In the genomic region with DNA sequence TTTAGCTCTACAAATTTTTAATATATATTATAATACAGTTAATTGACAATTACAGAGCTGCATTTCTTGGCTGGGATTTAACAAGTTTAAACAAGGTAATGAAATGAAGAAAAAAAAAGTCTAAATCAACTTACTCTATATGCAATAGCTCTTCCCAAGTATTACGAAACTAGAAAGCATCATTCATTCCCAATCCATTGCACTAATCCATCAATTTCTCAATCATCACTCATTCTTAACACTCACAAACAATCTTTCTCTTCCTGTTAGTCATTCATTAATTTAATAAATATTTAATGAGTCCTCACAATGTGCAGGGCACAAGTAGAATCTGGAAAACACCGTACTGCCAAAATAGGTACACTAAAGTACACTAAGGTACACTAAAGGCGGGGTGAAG, we compare ENCODE assay signal across 32 cellular contexts.
"Had no signal": no experiment of that assay in that cellular context is flagged by ENCODE, and none has a peak within 500 bp of the region (broad histone marks: within the 10 kb centered on the region; RNA-seq: fewer than 3 reads in every experiment).

No MANE protein-coding gene starts in this region.

- H3K4me3 ChIP-seq: esophagus squamous epithelium, gastroesophageal sphincter had no signal

- H3K27me3 ChIP-seq: brain microvascular endothelial cell, esophagus squamous epithelium, gastroesophageal sphincter had no signal

- H3K27ac Mint-ChIP-seq: activated CD4-positive, alpha-beta memory T cell treated with anti-CD3 and anti-CD28 coated beads, Interleukin-2, amount 10 ng/mL, durations not matched to agents 7 days and 5 days; activated CD4-positive, alpha-beta T cell treated with anti-CD3 and anti-CD28 coated beads, Interleukin-2, amount 10 ng/mL, durations not matched to agents 7 days and 5 days; activated naive CD4-positive, alpha-beta T cell treated with anti-CD3 and anti-CD28 coated beads, Interleukin-2, amount 10 ng/mL, durations not matched to agents 7 days and 5 days; activated naive CD4-positive, alpha-beta T cell treated with anti-CD3 and anti-CD28 coated beads, Interleukin-2, amount 50 U/mL, for 72 hours; activated naive CD8-positive, alpha-beta T cell treated with anti-CD3 and anti-CD28 coated beads, Interleukin-2, amount 10 ng/mL, durations not matched to agents 7 days and 5 days; activated T-cell treated with anti-CD3 and anti-CD28 coated beads, Interleukin-2, amount 50 U/mL, for 24 hours; activated T-cell treated with anti-CD3 and anti-CD28 coated beads, Interleukin-2, amount 50 U/mL, for 72 hours; endodermal cell; T-helper 17 cell; T-helper 2 cell treated with Interferon-gamma antibody and Interleukin-4, amounts not matched to agents 5 μg/mL and 100 μg/mL, for 36 hours had no signal

- H3K4me1 ChIP-seq: gastroesophageal sphincter had no signal

- H3K9me3 ChIP-seq: esophagus squamous epithelium, gastroesophageal sphincter had no signal

- H3K4me3 Mint-ChIP-seq: activated CD4-positive, alpha-beta memory T cell treated with anti-CD3 and anti-CD28 coated beads, Interleukin-2, amount 10 ng/mL, durations not matched to agents 7 days and 5 days; activated CD4-positive, alpha-beta T cell treated with anti-CD3 and anti-CD28 coated beads, Interleukin-2, amount 10 ng/mL, durations not matched to agents 7 days and 5 days; activated naive CD4-positive, alpha-beta T cell treated with anti-CD3 and anti-CD28 coated beads, Interleukin-2, amount 10 ng/mL, durations not matched to agents 7 days and 5 days; activated naive CD8-positive, alpha-beta T cell treated with anti-CD3 and anti-CD28 coated beads, Interleukin-2, amount 10 ng/mL, durations not matched to agents 7 days and 5 days; activated T-cell treated with anti-CD3 and anti-CD28 coated beads, Interleukin-2, amount 50 U/mL, for 24 hours; activated T-cell treated with anti-CD3 and anti-CD28 coated beads, Interleukin-2, amount 50 U/mL, for 72 hours; endodermal cell; T-helper 17 cell; T-helper 2 cell treated with Interferon-gamma antibody and Interleukin-4, amounts not matched to agents 5 μg/mL and 100 μg/mL, for 36 hours had no signal

- H3K27ac ChIP-seq: brain microvascular endothelial cell, gastroesophageal sphincter had no signal

- ATAC-seq: activated naive CD4-positive, alpha-beta T cell treated with anti-CD3 and anti-CD28 coated beads, Interleukin-2, amount 50 U/mL, for 72 hours; activated T-cell treated with anti-CD3 and anti-CD28 coated beads, Interleukin-2, amount 50 U/mL, for 72 hours; gastroesophageal sphincter; T-helper 17 cell had no signal

- H3K4me1 Mint-ChIP-seq: activated CD4-positive, alpha-beta memory T cell treated with anti-CD3 and anti-CD28 coated beads, Interleukin-2, amount 10 ng/mL, durations not matched to agents 7 days and 5 days; activated CD4-positive, alpha-beta T cell treated with anti-CD3 and anti-CD28 coated beads, Interleukin-2, amount 10 ng/mL, durations not matched to agents 7 days and 5 days; activated naive CD4-positive, alpha-beta T cell treated with anti-CD3 and anti-CD28 coated beads, Interleukin-2, amount 10 ng/mL, durations not matched to agents 7 days and 5 days; activated naive CD8-positive, alpha-beta T cell treated with anti-CD3 and anti-CD28 coated beads, Interleukin-2, amount 10 ng/mL, durations not matched to agents 7 days and 5 days had no signal

- DNase-seq: activated CD4-positive, alpha-beta memory T cell treated with anti-CD3 and anti-CD28 coated beads, Interleukin-2, amount 10 ng/mL, durations not matched to agents 7 days and 5 days; activated CD4-positive, alpha-beta T cell treated with anti-CD3 and anti-CD28 coated beads for 4 hours; activated CD4-positive, alpha-beta T cell treated with anti-CD3 and anti-CD28 coated beads, Interleukin-2, amount 10 ng/mL, durations not matched to agents 7 days and 5 days; activated CD4-positive, alpha-beta T cell treated with anti-CD3 and anti-CD28 coated beads, Interleukin-2, amount 50 U/mL, for 4 hours; activated CD4-positive, CD25-positive, alpha-beta regulatory T cell; activated CD4-positive, CD25-positive, alpha-beta regulatory T cell treated with anti-CD3 and anti-CD28 coated beads, Interleukin-2, amount 50 U/mL, for 72 hours; activated CD8-positive, alpha-beta memory T cell treated with anti-CD3 and anti-CD28 coated beads, Interleukin-2, amount 50 U/mL, for 48 hours; activated gamma-delta T cell; activated naive CD4-positive, alpha-beta T cell; activated naive CD4-positive, alpha-beta T cell treated with anti-CD3 and anti-CD28 coated beads, Interleukin-2, amount 10 ng/mL, durations not matched to agents 7 days and 5 days; activated naive CD8-positive, alpha-beta T cell treated with anti-CD3 and anti-CD28 coated beads, Interleukin-2, amount 10 ng/mL, durations not matched to agents 7 days and 5 days; activated T-cell treated with anti-CD3 and anti-CD28 coated beads for 4 hours; activated T-cell treated with anti-CD3 and anti-CD28 coated beads, Interleukin-2, amount 50 U/mL, for 24 hours; activated T-cell treated with anti-CD3 and anti-CD28 coated beads, Interleukin-2, amount 50 U/mL, for 72 hours; amniotic stem cell; anterior cingulate cortex; brain microvascular endothelial cell; caudate nucleus; effector memory CD4-positive, alpha-beta T cell; endodermal cell; erythroblast; esophagus squamous epithelium; foreskin melanocyte; head of caudate nucleus; T-helper 1 cell; T-helper 17 cell; T1000 had no signal

- H3K27me3 Mint-ChIP-seq: activated CD4-positive, alpha-beta memory T cell treated with anti-CD3 and anti-CD28 coated beads, Interleukin-2, amount 10 ng/mL, durations not matched to agents 7 days and 5 days; activated CD4-positive, alpha-beta T cell treated with anti-CD3 and anti-CD28 coated beads, Interleukin-2, amount 10 ng/mL, durations not matched to agents 7 days and 5 days; activated naive CD4-positive, alpha-beta T cell treated with anti-CD3 and anti-CD28 coated beads, Interleukin-2, amount 10 ng/mL, durations not matched to agents 7 days and 5 days; activated naive CD8-positive, alpha-beta T cell treated with anti-CD3 and anti-CD28 coated beads, Interleukin-2, amount 10 ng/mL, durations not matched to agents 7 days and 5 days; activated T-cell treated with anti-CD3 and anti-CD28 coated beads, Interleukin-2, amount 50 U/mL, for 24 hours; T-helper 17 cell had no signal

- FAIRE-seq: astrocyte, colon had no signal

- H3K9me3 Mint-ChIP-seq: activated CD4-positive, alpha-beta memory T cell treated with anti-CD3 and anti-CD28 coated beads, Interleukin-2, amount 10 ng/mL, durations not matched to agents 7 days and 5 days; activated CD4-positive, alpha-beta T cell treated with anti-CD3 and anti-CD28 coated beads, Interleukin-2, amount 10 ng/mL, durations not matched to agents 7 days and 5 days; activated naive CD4-positive, alpha-beta T cell treated with anti-CD3 and anti-CD28 coated beads, Interleukin-2, amount 10 ng/mL, durations not matched to agents 7 days and 5 days; activated naive CD4-positive, alpha-beta T cell treated with anti-CD3 and anti-CD28 coated beads, Interleukin-2, amount 50 U/mL, for 72 hours; activated naive CD8-positive, alpha-beta T cell treated with anti-CD3 and anti-CD28 coated beads, Interleukin-2, amount 10 ng/mL, durations not matched to agents 7 days and 5 days; activated T-cell treated with anti-CD3 and anti-CD28 coated beads, Interleukin-2, amount 50 U/mL, for 24 hours; activated T-cell treated with anti-CD3 and anti-CD28 coated beads, Interleukin-2, amount 50 U/mL, for 72 hours; endodermal cell; T-helper 2 cell treated with Interferon-gamma antibody and Interleukin-4, amounts not matched to agents 5 μg/mL and 100 μg/mL, for 36 hours had no signal
